Comparison of ENCODE assay signal across 1 cellular context in genomic region chr11:102367364-102367763, GRCh38.
TF ChIP-seq lines count a peak whose summit lies in the region.

No MANE protein-coding gene starts in this region.

TF ChIP-seq in HCT116, 20 proteins besides CTCF, POLR2A, EP300 and RAD21:
- TF ChIP-seq ZFX (IDR thresholded peaks at IDR 0.05), result no peak
- no peak for TF ChIP-seq MAX (IDR thresholded peaks at IDR 0.05)
